Comparison of ENCODE assay signal across 15 cellular contexts in the genomic region with DNA sequence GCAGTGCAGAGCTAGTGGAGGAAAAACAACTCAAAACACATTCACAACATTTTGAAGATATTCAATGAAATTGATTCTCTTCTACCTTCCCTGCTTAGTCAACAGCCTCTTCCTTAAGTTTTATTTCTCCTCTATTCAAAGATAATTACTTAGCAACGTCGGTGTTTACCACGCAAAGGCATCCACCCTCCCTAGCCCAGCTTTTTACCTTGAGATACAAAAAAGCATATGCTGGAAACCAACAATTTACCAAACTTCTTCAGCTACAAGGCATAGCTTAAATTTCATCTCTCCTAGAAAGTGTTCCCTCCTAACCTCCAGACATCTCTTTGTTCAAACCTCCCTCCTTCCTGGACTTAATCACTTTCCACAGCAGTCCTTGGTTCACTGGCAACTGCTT.
DNase-seq lines count a peak whose midpoint lies in the region; FAIRE-seq and TF ChIP-seq lines count a peak whose summit lies in the region.
"Had no signal": no experiment of that assay in that cellular context is flagged by ENCODE, and none has a peak within 500 bp of the region (broad histone marks: within the 10 kb centered on the region; RNA-seq: fewer than 3 reads in every experiment).

No MANE protein-coding gene starts in this region.

- no peak overlapping the region for H3K27ac Mint-ChIP-seq in T-helper 1 cell treated with Interleukin-12 subunit alpha and Interleukin-12 subunit beta and Interleukin-4 antibody, amounts not matched to agents 30 μg/mL and 1 μg/mL, for 36 hours
- H3K27ac Mint-ChIP-seq in astrocyte (ENCODE audit: unreplicated experiment), result no peak overlapping the region
- no peak overlapping the region for H3K27ac Mint-ChIP-seq in Caco-2 (ENCODE audit: unreplicated experiment)

- H3K9ac ChIP-seq in HUES64 (ENCODE audit: low read depth, low read length), result peak overlapping the region; percentile 77; the same call in 1 of the 2 replicates
- no peak overlapping the region for H3K9ac ChIP-seq in astrocyte (ENCODE audit: low read length)
- H3K9ac ChIP-seq in neural cell (ENCODE audit: low read length), result no peak overlapping the region

- DNase-seq in T-helper 1 cell, result no peak
- DNase-seq in astrocyte (ENCODE audit: low read depth), result no peak
- DNase-seq in NCI-H2081 treated with DMSO at 0.1 percent for 48 hours (lab: John Stamatoyannopoulos, UW), result no peak
- no peak for DNase-seq in Caco-2
- no peak for DNase-seq in WERI-Rb-1
- DNase-seq: KG1; mammary epithelial cell; NCI-H1694 treated with DMSO at 0.1 percent for 48 hours; posterior cingulate gyrus; stimulated activated CD4-positive, alpha-beta T cell treated with anti-CD3 and anti-CD28 coated beads, Interleukin-15, amount 100 ng/mL, for 24 hours; tibial artery had no signal

- H3K27me3 Mint-ChIP-seq in T-helper 1 cell treated with Interleukin-12 subunit alpha and Interleukin-12 subunit beta and Interleukin-4 antibody, amounts not matched to agents 30 μg/mL and 1 μg/mL, for 36 hours (ENCODE audit: low read depth), result peaks cover 55% of the 10 kb centered on the region
- no peaks in the 10 kb centered on the region for H3K27me3 Mint-ChIP-seq in astrocyte (ENCODE audit: low read depth, unreplicated experiment)
- H3K27me3 Mint-ChIP-seq in Caco-2 (ENCODE audit: insufficient read depth, unreplicated experiment), result peaks cover 5% of the 10 kb centered on the region

- H3K79me2 ChIP-seq in astrocyte (ENCODE audit: insufficient read depth, low read length), result peaks cover 8% of the 10 kb centered on the region
- peaks cover 5% of the 10 kb centered on the region for H3K79me2 ChIP-seq in neural cell (replicated peaks; ENCODE audit: insufficient read depth, low read length)

- peak overlapping the region; percentile 92; the same call in 1 of the 2 replicates for H3K27ac ChIP-seq in HUES64 (ENCODE audit: low read depth, low read length)
- H3K27ac ChIP-seq in astrocyte (ENCODE audit: low read depth, low read length), result no peak overlapping the region
- H3K27ac ChIP-seq in neural cell (ENCODE audit: low read length), result peak overlapping the region; percentile 84
- H3K27ac ChIP-seq in WERI-Rb-1, result no peak overlapping the region
- H3K27ac ChIP-seq: esophagus muscularis mucosa, tibial artery had no signal

- peak overlapping the region; percentile 81 for H3K4me3 Mint-ChIP-seq in T-helper 1 cell treated with Interleukin-12 subunit alpha and Interleukin-12 subunit beta and Interleukin-4 antibody, amounts not matched to agents 30 μg/mL and 1 μg/mL, for 36 hours
- H3K4me3 Mint-ChIP-seq in astrocyte (ENCODE audit: unreplicated experiment), result peak overlapping the region; percentile 74
- no peak overlapping the region for H3K4me3 Mint-ChIP-seq in Caco-2 (ENCODE audit: unreplicated experiment)

- H3K36me3 Mint-ChIP-seq in T-helper 1 cell treated with Interleukin-12 subunit alpha and Interleukin-12 subunit beta and Interleukin-4 antibody, amounts not matched to agents 30 μg/mL and 1 μg/mL, for 36 hours (ENCODE audit: low read depth), result peaks cover 21% of the 10 kb centered on the region
- H3K36me3 Mint-ChIP-seq in astrocyte (ENCODE audit: low read depth, unreplicated experiment) (no peaks in the 10 kb centered on the region), Caco-2 (ENCODE audit: insufficient read depth, unreplicated experiment) (peaks cover 7% of the 10 kb centered on the region)

- H3K4me1 Mint-ChIP-seq in T-helper 1 cell treated with Interleukin-12 subunit alpha and Interleukin-12 subunit beta and Interleukin-4 antibody, amounts not matched to agents 30 μg/mL and 1 μg/mL, for 36 hours (ENCODE audit: low read depth), result peaks cover 39% of the 10 kb centered on the region
- H3K4me1 Mint-ChIP-seq in astrocyte (ENCODE audit: low read depth, unreplicated experiment) (peaks cover 24% of the 10 kb centered on the region), Caco-2 (ENCODE audit: low read depth, unreplicated experiment) (no peaks in the 10 kb centered on the region)

- H3F3A ChIP-seq in neural cell (ENCODE audit: insufficient read depth, low read length, poor library complexity, severe bottlenecking), result no peaks in the 10 kb centered on the region

- H3K4me3 ChIP-seq in HUES64 (ENCODE audit: low read length), result peak overlapping the region; percentile 71; the same call in 1 of the 2 replicates
- H3K4me3 ChIP-seq in astrocyte (ENCODE audit: insufficient read depth, low read depth, low read length), result no peak overlapping the region
- H3K4me3 ChIP-seq in neural cell (ENCODE audit: low read length), result peak overlapping the region; percentile 99
- no peak overlapping the region for H3K4me3 ChIP-seq in Caco-2 (ENCODE audit: low read depth, low read length)
- H3K4me3 ChIP-seq in WERI-Rb-1 (ENCODE audit: low read depth, low read length), result no peak overlapping the region
- H3K4me3 ChIP-seq: tibial artery had no signal

- H3K4me2 ChIP-seq in astrocyte (ENCODE audit: low read length), result no peak overlapping the region
- H3K4me2 ChIP-seq in neural cell (ENCODE audit: low read length), result no peak overlapping the region

- H3K4me1 ChIP-seq in HUES64 (ENCODE audit: insufficient read depth, low read length), result peaks cover 54% of the 10 kb centered on the region
- peaks cover 30% of the 10 kb centered on the region for H3K4me1 ChIP-seq in astrocyte (ENCODE audit: insufficient read depth, low read length)
- H3K4me1 ChIP-seq in Caco-2, result peaks cover 9% of the 10 kb centered on the region; the same call in 1 of the 2 replicates

- POLR2A ChIA-PET in Caco-2 (lab: Charles Lee), result no interaction called here

- no peaks in the 10 kb centered on the region for H3K9me2 ChIP-seq in neural cell (ENCODE audit: insufficient read depth, low read length)

- peaks cover 16% of the 10 kb centered on the region for H3K27me3 ChIP-seq in HUES64 (ENCODE audit: insufficient read depth, low read length)
- no peaks in the 10 kb centered on the region for H3K27me3 ChIP-seq in astrocyte (ENCODE audit: insufficient read depth, low read length)
- no peaks in the 10 kb centered on the region for H3K27me3 ChIP-seq in neural cell (ENCODE audit: insufficient read depth, low read depth, low read length)
- no peaks in the 10 kb centered on the region; the same call in 1 of the 2 replicates for H3K27me3 ChIP-seq in Caco-2 (replicated peaks; ENCODE audit: control insufficient read depth, insufficient read depth, low read length)
- H3K27me3 ChIP-seq in WERI-Rb-1 (ENCODE audit: insufficient read depth, low read depth, severe bottlenecking), result peaks cover 7% of the 10 kb centered on the region

- no TSS peak for BruUV-seq in Caco-2 (replicated peaks; lab: Mats Ljungman, UMichigan)

- no peak for TF ChIP-seq CTCF in astrocyte (IDR thresholded peaks at IDR 0.05; ENCODE audit: insufficient read depth, low read depth, low read length)
- no peak for TF ChIP-seq CTCF in neural cell (IDR thresholded peaks at IDR 0.05; ENCODE audit: poor library complexity, severe bottlenecking)
- TF ChIP-seq CTCF in Caco-2 (IDR thresholded peaks at IDR 0.05; ENCODE audit: insufficient read depth in 1 of 2, low read depth in 1 of 2, low read length in 1 of 2, severe bottlenecking in 1 of 2, unreplicated experiment in 1 of 2), result no peak
- no peak for TF ChIP-seq CTCF in WERI-Rb-1 (IDR thresholded peaks at IDR 0.05; ENCODE audit: low read depth, low read length)

- WGBS in HUES64, result 26% methylated on average over 3 of the region's 3 CpGs

- H3K36me3 ChIP-seq in HUES64 (ENCODE audit: insufficient read depth, low read length) (no peaks in the 10 kb centered on the region), astrocyte (ENCODE audit: insufficient read depth, low read length) (no peaks in the 10 kb centered on the region), neural cell (ENCODE audit: insufficient read depth, low read length) (no peaks in the 10 kb centered on the region), Caco-2 (ENCODE audit: control insufficient read depth, insufficient read depth, low read length) (no peaks in the 10 kb centered on the region), WERI-Rb-1 (no peaks in the 10 kb centered on the region)
- H3K36me3 ChIP-seq: esophagus muscularis mucosa, tibial artery had no signal

- no peaks in the 10 kb centered on the region for H4K20me1 ChIP-seq in astrocyte (ENCODE audit: insufficient read depth, low read length)
- H4K20me1 ChIP-seq in neural cell (ENCODE audit: insufficient read depth), result no peaks in the 10 kb centered on the region

- intact Hi-C loops in Caco-2 (cut with micrococcal nuclease; ENCODE audit: unreplicated experiment), result loop anchor here (5.0 kb wide), 1 partner anchor 54 kb away; no protein-coding TSS in a partner anchor

- no peak for TF ChIP-seq EP300 in neural cell (conservative IDR thresholded peaks at IDR 0.05; ENCODE audit: poor library complexity, severe bottlenecking)

- CTCF ChIA-PET in Caco-2 (lab: Charles Lee), result no interaction called here

- no peak for TF ChIP-seq RAD21 in neural cell (conservative IDR thresholded peaks at IDR 0.05)

- H2AFZ ChIP-seq in astrocyte (ENCODE audit: low read depth, low read length) (no peak overlapping the region), neural cell (ENCODE audit: low read depth, low read length) (no peak overlapping the region)

- no peak for FAIRE-seq in astrocyte (lab: Jason Lieb, UNC)

- H3K9me3 ChIP-seq in HUES64 (ENCODE audit: insufficient read depth, low read depth, low read length) (no peaks in the 10 kb centered on the region), astrocyte (ENCODE audit: insufficient read depth, low read depth, low read length) (no peaks in the 10 kb centered on the region), neural cell (ENCODE audit: low read length) (no peaks in the 10 kb centered on the region), Caco-2 (no peaks in the 10 kb centered on the region), WERI-Rb-1 (ENCODE audit: severe bottlenecking) (no peaks in the 10 kb centered on the region)
- H3K9me3 ChIP-seq: esophagus muscularis mucosa, tibial artery had no signal

- H3K9me3 Mint-ChIP-seq in T-helper 1 cell treated with Interleukin-12 subunit alpha and Interleukin-12 subunit beta and Interleukin-4 antibody, amounts not matched to agents 30 μg/mL and 1 μg/mL, for 36 hours, result no peaks in the 10 kb centered on the region
- H3K9me3 Mint-ChIP-seq in astrocyte (ENCODE audit: unreplicated experiment) (no peaks in the 10 kb centered on the region), Caco-2 (ENCODE audit: unreplicated experiment) (no peaks in the 10 kb centered on the region)

TF ChIP-seq in neural cell, 6 proteins besides CTCF, POLR2A, EP300 and RAD21 (continues in another document):
- TF ChIP-seq MXI1 (conservative IDR thresholded peaks at IDR 0.05; ENCODE audit: poor library complexity, severe bottlenecking) (no peak), SMC3 (conservative IDR thresholded peaks at IDR 0.05; ENCODE audit: poor library complexity) (no peak), TAF1 (IDR thresholded peaks at IDR 0.05; ENCODE audit: low read depth) (no peak), EZH2 (IDR thresholded peaks at IDR 0.05; ENCODE audit: borderline replicate concordance, insufficient read depth, low read length, poor library complexity, severe bottlenecking) (no peak), POLR2AphosphoS5 (IDR thresholded peaks at IDR 0.05) (no peak)

Comparison
In these comparisons a context has a peak if more than half of its experiments do, and no peak if none do; other contexts are left out.
1. H3K27ac ChIP-seq: peak in HUES64 (single experiment) and neural cell (single experiment); none in astrocyte (single experiment) and WERI-Rb-1 (single experiment).
2. H3K4me3 ChIP-seq: peak in HUES64 (single experiment) and neural cell (single experiment); none in astrocyte (single experiment), Caco-2 (single experiment) and WERI-Rb-1 (single experiment).